19 cellular contexts compared by ENCODE assay signal in genomic region chr3:5473471-5473870, GRCh38.
"Had no signal": no experiment of that assay in that cellular context is flagged by ENCODE, and none has a peak within 500 bp of the region (broad histone marks: within the 10 kb centered on the region; RNA-seq: fewer than 3 reads in every experiment).

No MANE protein-coding gene starts in this region.

- ATAC-seq: effector memory CD8-positive, alpha-beta T cell; gastrocnemius medialis; left lung; natural killer cell had no signal

- DNase-seq: activated CD4-positive, alpha-beta memory T cell treated with anti-CD3 and anti-CD28 coated beads for 36 hours; activated CD4-positive, alpha-beta T cell treated with anti-CD3 and anti-CD28 coated beads, Interleukin-2, amount 10 ng/mL, durations not matched to agents 24 days and 14 days; activated CD4-positive, CD25-positive, alpha-beta regulatory T cell treated with anti-CD3 and anti-CD28 coated beads, Interleukin-2, amount 50 U/mL, for 72 hours; activated CD8-positive, alpha-beta memory T cell treated with anti-CD3 and anti-CD28 coated beads, Interleukin-2, amount 50 U/mL, for 4 hours; activated gamma-delta T cell; activated naive CD4-positive, alpha-beta T cell treated with anti-CD3 and anti-CD28 coated beads, Interleukin-2, amount 10 ng/mL, durations not matched to agents 7 days and 5 days; activated naive CD8-positive, alpha-beta T cell treated with anti-CD3 and anti-CD28 coated beads, Interleukin-2, amount 10 ng/mL, durations not matched to agents 7 days and 5 days; activated T-cell treated with anti-CD3 and anti-CD28 coated beads, Interleukin-2, amount 50 U/mL, for 24 hours; dorsolateral prefrontal cortex; effector memory CD8-positive, alpha-beta T cell; erythroblast; gastrocnemius medialis; glutamatergic neuron; left lung; mesendoderm; natural killer cell; stimulated activated CD4-positive, alpha-beta T cell treated with anti-CD3 and anti-CD28 coated beads, Interleukin-1b, Interleukin-23, amount 100 ng/mL, for 48 hours; stimulated activated naive CD4-positive, alpha-beta T cell treated with Interleukin-2 at 50 U/mL for 16 hours had no signal

- FAIRE-seq: islet of Langerhans had no signal
